1 cellular context compared by ENCODE assay signal in the genomic region with DNA sequence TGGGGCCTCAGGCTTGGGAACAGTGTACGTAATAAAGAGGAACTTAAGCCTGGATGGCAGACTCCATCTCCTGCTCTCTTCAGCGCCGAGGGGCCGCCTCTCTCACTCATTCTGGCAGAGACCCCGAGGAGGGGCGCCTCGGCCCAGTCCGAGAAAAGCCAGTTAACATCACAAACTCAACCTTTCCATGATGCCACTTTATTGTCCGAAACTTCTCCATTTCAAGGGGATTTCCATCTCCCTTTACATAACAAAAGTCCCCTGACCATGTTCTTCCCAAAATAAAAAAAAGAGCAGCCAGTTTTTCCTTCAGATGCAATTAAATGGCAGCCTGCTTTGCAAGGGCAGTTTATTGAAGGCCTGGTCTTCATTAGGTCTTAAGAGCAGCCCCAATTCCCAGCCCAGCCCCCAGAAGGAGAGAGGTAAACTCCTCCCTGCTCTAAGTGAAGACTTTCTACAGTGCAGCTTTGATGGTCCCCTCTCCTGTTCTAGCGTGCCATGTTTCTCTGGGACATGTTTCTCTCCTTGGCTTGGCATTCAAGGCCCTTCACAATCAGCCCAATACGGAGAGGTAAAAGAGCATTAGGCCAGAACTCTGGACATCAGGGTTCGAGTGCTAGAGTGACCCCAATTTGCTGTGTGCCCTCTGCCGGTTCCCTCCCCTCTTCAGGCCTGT.
TF ChIP-seq lines count a peak whose summit lies in the region.

No MANE protein-coding gene starts in this region.

TF ChIP-seq in GM12878, 131 proteins besides CTCF, POLR2A, EP300 and RAD21:
- TF ChIP-seq NBN (IDR thresholded peaks at IDR 0.05) (no peak), RELB (IDR thresholded peaks at IDR 0.05; ENCODE audit: low read depth) (peak; percentile 15; the same call in 1 of the 2 replicates)
